In the genomic region with DNA sequence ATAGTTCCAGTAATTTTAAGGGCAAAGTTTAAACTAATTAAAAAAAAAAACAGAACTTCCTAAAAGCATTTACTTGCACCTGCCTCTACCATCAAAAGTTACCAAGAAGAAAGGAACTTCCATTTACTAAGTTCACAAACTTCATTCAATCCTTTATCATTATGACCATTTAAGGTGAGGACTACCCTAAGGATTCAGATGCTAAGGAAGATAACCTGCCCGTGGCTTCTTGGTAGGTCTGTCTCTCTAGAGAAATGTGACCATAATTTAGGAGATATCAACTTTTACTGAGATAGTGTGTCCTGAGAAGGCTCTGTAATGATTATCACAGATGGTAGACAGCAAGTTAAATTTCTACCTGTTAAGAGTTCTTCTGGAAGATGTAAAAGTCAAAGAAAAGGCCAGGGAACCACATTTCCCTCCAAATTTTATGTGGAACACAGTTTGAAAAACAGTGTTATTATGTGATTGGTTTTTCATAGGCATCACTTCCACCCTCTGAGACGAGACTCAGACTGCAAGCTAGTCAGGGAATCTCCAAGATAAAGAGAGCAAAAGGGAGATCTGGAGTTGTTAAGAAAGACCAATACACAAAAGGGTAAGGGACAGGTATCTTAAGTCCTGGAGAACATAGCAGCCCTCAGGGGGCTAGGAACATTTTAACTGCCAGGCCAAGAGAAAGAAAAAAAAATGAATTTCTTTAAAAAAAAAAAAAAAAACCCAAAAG, we compare ENCODE assay signal across 12 cellular contexts. TPM values are rescaled to one million over a fixed set of nuclear protein-coding genes. Genes with fewer than 3 reads are reported as not detected.
DNase-seq lines count a peak whose midpoint lies in the region; ATAC-seq and TF ChIP-seq lines count a peak whose summit lies in the region.
"Had no signal": no experiment of that assay in that cellular context is flagged by ENCODE, and none has a peak within 500 bp of the region (broad histone marks: within the 10 kb centered on the region; RNA-seq: fewer than 3 reads in every experiment).

No MANE protein-coding gene starts in this region.

- H3K4me3 Mint-ChIP-seq in MCF 10A (ENCODE audit: unreplicated experiment), result no peak overlapping the region
- H3K4me3 Mint-ChIP-seq in activated T-helper 17 cell treated with anti-CD3 and anti-CD28 coated beads, Interleukin-2, amount 50 U/mL, for 72 hours, result peak overlapping the region; percentile 49
- H3K4me3 Mint-ChIP-seq in memory B cell, result peak overlapping the region; percentile 25

- BruUV-seq in MCF 10A (replicated peaks; lab: Mats Ljungman, UMichigan), result no TSS peak

- intact Hi-C loops in MCF 10A (cut with micrococcal nuclease), result no loop called here
- intact Hi-C loops in breast epithelium (cut with DNase I; ENCODE audit: low total_unique reads), result no loop called here
- intact Hi-C loops in transverse colon (cut with DNase I; ENCODE audit: low total_unique reads), result no loop called here
- intact Hi-C loops in prostate gland (cut with DNase I), result no loop called here

- H3K27ac Mint-ChIP-seq in MCF 10A (ENCODE audit: low read depth, unreplicated experiment) (peak overlapping the region; percentile 64), memory B cell (peak overlapping the region; percentile 90)
- peak overlapping the region; percentile 75 for H3K27ac Mint-ChIP-seq in activated T-helper 17 cell treated with anti-CD3 and anti-CD28 coated beads, Interleukin-2, amount 50 U/mL, for 72 hours

- in situ Hi-C loops in transverse colon (cut with MboI; ENCODE audit: low pct_ligation_motif_present in 1 of 4, low pct_unique_long_range_greater_than_20kb in 1 of 4, low sequenced_read_pairs in 3 of 4), result no loop called here

- H3K27ac ChIP-seq in breast epithelium (peak overlapping the region in 1 of 2 donors; percentile 48), transverse colon (peak overlapping the region in 3 of 4 donors; percentile 66 to 79 (median 77)), prostate gland (no peak overlapping the region)

- CTCF ChIA-PET in MCF 10A (lab: Yijun Ruan, JAX), result interaction anchor here (1.7 kb wide), 1 partner anchor 45 kb away, joined by 4 read pairs; a partner anchor contains a TSS

- H3K4me1 Mint-ChIP-seq in MCF 10A (ENCODE audit: insufficient read depth, unreplicated experiment), result peaks cover 47% of the 10 kb centered on the region
- peaks cover 48% of the 10 kb centered on the region for H3K4me1 Mint-ChIP-seq in activated T-helper 17 cell treated with anti-CD3 and anti-CD28 coated beads, Interleukin-2, amount 50 U/mL, for 72 hours
- H3K4me1 Mint-ChIP-seq in memory B cell, result peaks cover 40% of the 10 kb centered on the region

- TF ChIP-seq CTCF in MCF 10A (IDR thresholded peaks at IDR 0.05; ENCODE audit: unreplicated experiment), result no peak
- no peak for TF ChIP-seq CTCF in breast epithelium (IDR thresholded peaks at IDR 0.05)
- TF ChIP-seq CTCF in transverse colon (IDR thresholded peaks at IDR 0.05), result no peak
- TF ChIP-seq CTCF in prostate gland (IDR thresholded peaks at IDR 0.05), result no peak

- no peaks in the 10 kb centered on the region for H3K9me3 ChIP-seq in breast epithelium
- no peaks in the 10 kb centered on the region for H3K9me3 ChIP-seq in transverse colon
- no peaks in the 10 kb centered on the region for H3K9me3 ChIP-seq in prostate gland

- no peaks in the 10 kb centered on the region for H3K9me3 Mint-ChIP-seq in MCF 10A (ENCODE audit: unreplicated experiment)
- H3K9me3 Mint-ChIP-seq in activated T-helper 17 cell treated with anti-CD3 and anti-CD28 coated beads, Interleukin-2, amount 50 U/mL, for 72 hours, result no peaks in the 10 kb centered on the region
- no peaks in the 10 kb centered on the region for H3K9me3 Mint-ChIP-seq in memory B cell

- H3K27me3 ChIP-seq in breast epithelium (no peaks in the 10 kb centered on the region), transverse colon (no peaks in the 10 kb centered on the region), prostate gland (replicated peaks; ENCODE audit: insufficient read depth) (no peaks in the 10 kb centered on the region)

- peaks cover 0 to 10% of the 10 kb centered on the region in 2 donors for H3K4me1 ChIP-seq in breast epithelium
- H3K4me1 ChIP-seq in transverse colon, result peaks cover 24 to 74% (median 48%) of the 10 kb centered on the region in 4 donors
- peaks cover 11% of the 10 kb centered on the region for H3K4me1 ChIP-seq in prostate gland (replicated peaks)

- H3K36me3 Mint-ChIP-seq in MCF 10A (ENCODE audit: insufficient read depth, unreplicated experiment), result peaks cover 16% of the 10 kb centered on the region
- H3K36me3 Mint-ChIP-seq in activated T-helper 17 cell treated with anti-CD3 and anti-CD28 coated beads, Interleukin-2, amount 50 U/mL, for 72 hours (ENCODE audit: low read depth), result peaks cover 54% of the 10 kb centered on the region
- H3K36me3 Mint-ChIP-seq in memory B cell, result peaks cover 4% of the 10 kb centered on the region

- POLR2A ChIA-PET in MCF 10A (lab: Yijun Ruan, JAX), result no interaction called here

- no peaks in the 10 kb centered on the region for H3K36me3 ChIP-seq in breast epithelium
- H3K36me3 ChIP-seq in transverse colon, result no peaks in the 10 kb centered on the region
- H3K36me3 ChIP-seq in prostate gland, result no peaks in the 10 kb centered on the region

- WGBS in transverse colon (ENCODE audit: low coverage in 1 of 2), 2 donors, result 52 to 57% methylated on average over 2 of the region's 2 CpGs
- WGBS in prostate gland, result 46% methylated on average over 2 of the region's 2 CpGs

- DNase-seq in MCF 10A (ENCODE audit: unreplicated experiment), result no peak
- no peak for DNase-seq in breast epithelium (ENCODE audit: low spot score in 2 of 2)
- no peak for DNase-seq in memory B cell (ENCODE audit: low spot score in 2 of 2)
- DNase-seq in transverse colon, result no peak
- DNase-seq in medulla oblongata (ENCODE audit: extremely low spot score), result no peak
- no peak for DNase-seq in hippocampal formation (lab: John Stamatoyannopoulos, UW)
- no peak for DNase-seq in prostate gland (ENCODE audit: low spot score)
- DNase-seq: caudate nucleus; stimulated activated CD4-positive, alpha-beta T cell treated with anti-CD3 and anti-CD28 coated beads, Interleukin-12 subunit alpha, Interleukin-12 subunit beta, amount 100 ng/mL, for 4 hours had no signal

- no peak overlapping the region for H3K4me3 ChIP-seq in breast epithelium
- no peak overlapping the region for H3K4me3 ChIP-seq in transverse colon
- H3K4me3 ChIP-seq in prostate gland, result no peak overlapping the region

- no peak for TF ChIP-seq POLR2A in breast epithelium (IDR thresholded peaks at IDR 0.05)
- no peak for TF ChIP-seq POLR2A in transverse colon (IDR thresholded peaks at IDR 0.05)
- no peak for TF ChIP-seq POLR2A in prostate gland (IDR thresholded peaks at IDR 0.05)

- TF ChIP-seq EP300 in transverse colon (IDR thresholded peaks at IDR 0.05; ENCODE audit: low read depth), result no peak

- H3K27me3 Mint-ChIP-seq in MCF 10A (ENCODE audit: insufficient read depth, unreplicated experiment) (no peaks in the 10 kb centered on the region), memory B cell (no peaks in the 10 kb centered on the region)
- no peaks in the 10 kb centered on the region for H3K27me3 Mint-ChIP-seq in activated T-helper 17 cell treated with anti-CD3 and anti-CD28 coated beads, Interleukin-2, amount 50 U/mL, for 72 hours

- ATAC-seq in activated T-helper 17 cell treated with anti-CD3 and anti-CD28 coated beads, Interleukin-2, amount 50 U/mL, for 72 hours (replicated peaks), result no peak
- ATAC-seq in memory B cell (ENCODE audit: low read depth), result peak; percentile 15
- ATAC-seq: esophagus mucosa had no signal

RNA-seq across cellular contexts. Expression of a gene that starts 44.9 kb away (rescaled TPM):
- 173 and 189 TPM in 2 replicates for total RNA-seq in MCF 10A (2022)
- 100 to 1,000 TPM in 2 of 3 donors, 10 to 100 TPM in 1; 94.1 to 117 (median 114) TPM for total RNA-seq in breast epithelium
- total RNA-seq in activated T-helper 17 cell treated with anti-CD3 and anti-CD28 coated beads, Interleukin-2, amount 50 U/mL, for 72 hours, result 100 to 1,000 TPM; 118 to 143 TPM
- total RNA-seq in transverse colon, result 100 to 1,000 TPM in 2 of 4 donors, 10 to 100 TPM in 2; 82.9 to 248 (median 96.7) TPM
- total RNA-seq in prostate gland, result 100 to 1,000 TPM in 1 of 2 donors, 10 to 100 TPM in 1; 68.9 to 134 TPM

RNA-seq across cellular contexts. Expression of a gene that starts 57.4 kb away (rescaled TPM):
- total RNA-seq in MCF 10A (2022) (44.6 and 49.0 TPM in 2 replicates), breast epithelium (100 to 1,000 TPM; 130 to 139 (median 137) TPM), transverse colon (10 to 100 TPM; 19.1 to 79.1 (median 74.1) TPM), prostate gland (100 to 1,000 TPM; 153 to 184 TPM)
- 10 to 100 TPM; 17.8 to 39.1 TPM for total RNA-seq in activated T-helper 17 cell treated with anti-CD3 and anti-CD28 coated beads, Interleukin-2, amount 50 U/mL, for 72 hours

RNA-seq across cellular contexts. Expression of a gene that starts 59.1 kb away (rescaled TPM):
- total RNA-seq in MCF 10A (2022) (0.51 and 0.64 TPM in 2 replicates), breast epithelium (under 1 TPM in 1 of 3 donors, not detected in 2; 0.64 TPM), transverse colon (not detected), prostate gland (1 to 10 TPM in 1 of 2 donors, not detected in 1; 1.3 TPM)
- 1 to 10 TPM; 1.1 to 1.7 TPM for total RNA-seq in activated T-helper 17 cell treated with anti-CD3 and anti-CD28 coated beads, Interleukin-2, amount 50 U/mL, for 72 hours
- total RNA-seq: OCI-LY7 had no signal

Comparison
In these comparisons a context has a peak if more than half of its experiments do, and no peak if none do; other contexts are left out.
1. H3K27ac ChIP-seq: peak in transverse colon (3 of 4); none in prostate gland (0 of 2).
2. Peak in every context shown above with its lines, with median percentiles within 50 percentile points of each other: H3K27ac Mint-ChIP-seq.